20 cellular contexts compared by ENCODE assay signal in genomic region chr12:130813949-130814348, GRCh38. TPM values are rescaled to one million over a fixed set of nuclear protein-coding genes. Genes with fewer than 3 reads are reported as not detected.
DNase-seq lines count a peak whose midpoint lies in the region; ATAC-seq and TF ChIP-seq lines count a peak whose summit lies in the region.
"Had no signal": no experiment of that assay in that cellular context is flagged by ENCODE, and none has a peak within 500 bp of the region (broad histone marks: within the 10 kb centered on the region; RNA-seq: fewer than 3 reads in every experiment).

No MANE protein-coding gene starts in this region.

- H3K9me3 ChIP-seq in Karpas-422 (ENCODE audit: low read length): no peaks in the 10 kb centered on the region
- H3K9me3 ChIP-seq in neural progenitor cell (ENCODE audit: low read depth): no peaks in the 10 kb centered on the region
- H3K9me3 ChIP-seq in colonic mucosa: no peaks in the 10 kb centered on the region

- H3K9me3 Mint-ChIP-seq in neural progenitor cell: no peaks in the 10 kb centered on the region
- H3K9me3 Mint-ChIP-seq: activated T-helper 2 cell treated with anti-CD3 and anti-CD28 coated beads, Interferon-gamma antibody, Interleukin-2, Interleukin-4, amounts not matched to agents 10 μg/mL and 5 μg/mL and 100 μg/mL, durations not matched to agents 14 hours and 24 hours and 36 hours; natural killer cell; stimulated activated naive CD8-positive, alpha-beta T cell treated with anti-CD3 and anti-CD28 coated beads, Interleukin-15, Interleukin-2, amounts not matched to agents 100 ng/mL and 50 ng/mL, for 24 hours had no signal

- peak; percentile 50 for DNase-seq in Karpas-422
- DNase-seq in neural progenitor cell (ENCODE audit: low spot score): no peak
- DNase-seq in colonic mucosa: no peak
- DNase-seq in COR-L47 (lab: John Stamatoyannopoulos, UW): no peak
- no peak for DNase-seq in cerebellum (ENCODE audit: low spot score)
- DNase-seq: activated CD4-positive, alpha-beta T cell treated with anti-CD3 and anti-CD28 coated beads for 1 hour; activated CD8-positive, alpha-beta memory T cell treated with anti-CD3 and anti-CD28 coated beads, Interleukin-2, amount 10 ng/mL, durations not matched to agents 7 days and 5 days; erythroblast; natural killer cell; NCI-H2029; stimulated activated CD4-positive, alpha-beta T cell treated with anti-CD3 and anti-CD28 coated beads, Interleukin-1b, Interleukin-23, amount 100 ng/mL, for 48 hours; T1000; trophoblast cell had no signal

- H3K27ac ChIP-seq in Karpas-422 (ENCODE audit: low read length): no peak overlapping the region
- H3K27ac ChIP-seq in neural progenitor cell: no peak overlapping the region
- H3K27ac ChIP-seq in colonic mucosa: no peak overlapping the region
- H3K27ac ChIP-seq: cardiac muscle cell, KMS-11 had no signal

- TF ChIP-seq CTCF in neural progenitor cell (IDR thresholded peaks at IDR 0.05) (no peak), colonic mucosa (IDR thresholded peaks at IDR 0.05) (no peak)

- peaks cover 11% of the 10 kb centered on the region for H3F3A ChIP-seq in neural progenitor cell (ENCODE audit: low read depth)

- H3K27me3 ChIP-seq in Karpas-422 (ENCODE audit: low read length) (no peaks in the 10 kb centered on the region), neural progenitor cell (no peaks in the 10 kb centered on the region), colonic mucosa (no peaks in the 10 kb centered on the region)
- H3K27me3 ChIP-seq: cardiac muscle cell had no signal

- H4K20me1 ChIP-seq in Karpas-422 (ENCODE audit: insufficient read depth, low read depth, low read length) (no peaks in the 10 kb centered on the region), neural progenitor cell (ENCODE audit: low read depth) (peaks cover 32% of the 10 kb centered on the region)

- peaks cover 37% of the 10 kb centered on the region for H3K4me1 Mint-ChIP-seq in neural progenitor cell

- H3K79me2 ChIP-seq in Karpas-422 (ENCODE audit: low read length): peaks cover 48% of the 10 kb centered on the region
- H3K79me2 ChIP-seq in neural progenitor cell (ENCODE audit: low read depth): no peaks in the 10 kb centered on the region

- peaks cover 17% of the 10 kb centered on the region for H3K36me3 Mint-ChIP-seq in neural progenitor cell
- H3K36me3 Mint-ChIP-seq: natural killer cell had no signal

- H3K9ac ChIP-seq in Karpas-422 (ENCODE audit: low read length) (peak overlapping the region; percentile 22; the same call in 1 of the 2 replicates), neural progenitor cell (no peak overlapping the region), colonic mucosa (ENCODE audit: low read depth in 2 of 2, low read length in 2 of 2) (no peak overlapping the region)
- H3K9ac ChIP-seq: KMS-11 had no signal

- H3K4me3 ChIP-seq in Karpas-422 (ENCODE audit: low read length) (no peak overlapping the region), neural progenitor cell (no peak overlapping the region), colonic mucosa (no peak overlapping the region)
- H3K4me3 ChIP-seq: cardiac muscle cell had no signal

- H3K36me3 ChIP-seq in Karpas-422 (ENCODE audit: insufficient read depth, low read length): peaks cover 3% of the 10 kb centered on the region
- peaks cover 9% of the 10 kb centered on the region for H3K36me3 ChIP-seq in neural progenitor cell
- no peaks in the 10 kb centered on the region for H3K36me3 ChIP-seq in colonic mucosa
- H3K36me3 ChIP-seq: cardiac muscle cell had no signal

- no peak overlapping the region for H3K4me3 Mint-ChIP-seq in neural progenitor cell
- H3K4me3 Mint-ChIP-seq: activated CD8-positive, alpha-beta memory T cell treated with anti-CD3 and anti-CD28 coated beads, Interleukin-2, amount 10 ng/mL, durations not matched to agents 7 days and 5 days; natural killer cell; stimulated activated naive CD8-positive, alpha-beta T cell treated with anti-CD3 and anti-CD28 coated beads, Interleukin-15, Interleukin-2, amounts not matched to agents 100 ng/mL and 50 ng/mL, for 24 hours had no signal

- peaks cover 2% of the 10 kb centered on the region for H3K27me3 Mint-ChIP-seq in neural progenitor cell (ENCODE audit: insufficient read depth, low read depth)
- H3K27me3 Mint-ChIP-seq: activated CD8-positive, alpha-beta memory T cell treated with anti-CD3 and anti-CD28 coated beads, Interleukin-2, amount 10 ng/mL, durations not matched to agents 7 days and 5 days; stimulated activated naive CD8-positive, alpha-beta T cell treated with anti-CD3 and anti-CD28 coated beads, Interleukin-15, Interleukin-2, amounts not matched to agents 100 ng/mL and 50 ng/mL, for 24 hours had no signal

- intact Hi-C loops in colonic mucosa (cut with DNase I): no loop called here

- peak overlapping the region; percentile 23 for H3K27ac Mint-ChIP-seq in neural progenitor cell
- H3K27ac Mint-ChIP-seq: activated CD8-positive, alpha-beta memory T cell treated with anti-CD3 and anti-CD28 coated beads, Interleukin-2, amount 10 ng/mL, durations not matched to agents 7 days and 5 days; activated T-helper 2 cell treated with anti-CD3 and anti-CD28 coated beads, Interferon-gamma antibody, Interleukin-2, Interleukin-4, amounts not matched to agents 10 μg/mL and 5 μg/mL and 100 μg/mL, durations not matched to agents 14 hours and 24 hours and 36 hours; natural killer cell; stimulated activated naive CD8-positive, alpha-beta T cell treated with anti-CD3 and anti-CD28 coated beads, Interleukin-15, Interleukin-2, amounts not matched to agents 100 ng/mL and 50 ng/mL, for 24 hours had no signal

- H3K4me1 ChIP-seq in Karpas-422 (ENCODE audit: low read length) (peaks cover 46% of the 10 kb centered on the region), neural progenitor cell (peaks cover 17% of the 10 kb centered on the region), colonic mucosa (no peaks in the 10 kb centered on the region)

- H3K4me2 ChIP-seq in Karpas-422 (ENCODE audit: low read depth, low read length, poor library complexity, severe bottlenecking): peak overlapping the region; percentile 16
- H3K4me2 ChIP-seq in neural progenitor cell: no peak overlapping the region
- H3K4me2 ChIP-seq: KMS-11 had no signal

- ATAC-seq in GM18519 (IDR thresholded peaks at IDR 0.05; ENCODE audit: low FRiP score, unreplicated experiment): peak; percentile 44
- peak; percentile 42 for ATAC-seq in HG02571 (IDR thresholded peaks at IDR 0.05; ENCODE audit: unreplicated experiment)
- no peak for ATAC-seq in HG02588 (IDR thresholded peaks at IDR 0.05; ENCODE audit: unreplicated experiment)
- ATAC-seq: activated CD8-positive, alpha-beta memory T cell treated with anti-CD3 and anti-CD28 coated beads, Interleukin-2, amount 10 ng/mL, durations not matched to agents 7 days and 5 days; natural killer cell had no signal

- H3K9me2 ChIP-seq in Karpas-422 (replicated peaks; ENCODE audit: insufficient read depth, low read length): no peaks in the 10 kb centered on the region

- H2AFZ ChIP-seq in Karpas-422 (ENCODE audit: low read length): peak overlapping the region; percentile 36; the same call in 1 of the 2 replicates
- no peak overlapping the region for H2AFZ ChIP-seq in neural progenitor cell (replicated peaks)

RNA-seq across cellular contexts. Expression of gene STX2, which starts 25.1 kb away (rescaled TPM):
- 19.2 and 19.3 TPM in 2 replicates for total RNA-seq in Karpas-422 (2014; rRNA removed; shearing (Covaris generic); ENCODE audit: low replicate concordance)
- total RNA-seq in neural progenitor cell (ENCODE audit: low replicate concordance) (36.7 and 44.0 TPM in 2 replicates), colonic mucosa (1 to 10 TPM; 2.1 to 4.8 TPM), cerebellum (26.5 TPM)

RNA-seq across cellular contexts. Expression of gene RAN, which starts 57.9 kb away (rescaled TPM):
- total RNA-seq in Karpas-422 (2014; rRNA removed; shearing (Covaris generic); ENCODE audit: low replicate concordance): 897 and 1,159 TPM in 2 replicates
- total RNA-seq in neural progenitor cell (ENCODE audit: low replicate concordance): 699 and 1,370 TPM in 2 replicates
- total RNA-seq in colonic mucosa: 100 to 1,000 TPM; 374 to 847 TPM
- 245 TPM for total RNA-seq in cerebellum
